8 cellular contexts compared by ENCODE assay signal in genomic region chr17:74192950-74193781, GRCh38.
DNase-seq lines count a peak whose midpoint lies in the region; TF ChIP-seq lines count a peak whose summit lies in the region.

No MANE protein-coding gene starts in this region.

- TF ChIP-seq CTCF in NB4 (IDR thresholded peaks at IDR 0.05; ENCODE audit: low read depth, low read length) (no peak), WERI-Rb-1 (IDR thresholded peaks at IDR 0.05; ENCODE audit: low read depth, low read length) (no peak)

- H3K27ac ChIP-seq in WERI-Rb-1 = peak overlapping the region; percentile 75

- DNase-seq in D341Med (ENCODE audit: low spot score) = peak; percentile 84
- DNase-seq in NB4 (ENCODE audit: low read depth) = peak; percentile 47
- peak; percentile 97 for DNase-seq in WERI-Rb-1
- DNase-seq in midbrain (lab: John Stamatoyannopoulos, UW) = peak; percentile 23
- DNase-seq in activated effector memory CD4-positive, alpha-beta T cell treated with Interleukin-2 at 50 U/mL for 16 hours = no peak
- no peak for DNase-seq in activated CD4-positive, alpha-beta T cell treated with anti-CD3 and anti-CD28 coated beads, Interleukin-2, amount 50 U/mL, for 1 hour
- DNase-seq in T-helper 9 cell = no peak
- DNase-seq in activated CD8-positive, alpha-beta memory T cell treated with anti-CD3 and anti-CD28 coated beads, Interleukin-2, amount 50 U/mL, for 48 hours = no peak

- H3K9me3 ChIP-seq in WERI-Rb-1 (ENCODE audit: severe bottlenecking) = no peaks in the 10 kb centered on the region

- no peak overlapping the region for H3K4me3 ChIP-seq in NB4 (ENCODE audit: low read depth, low read length)
- no peak overlapping the region; the same call in 1 of the 2 replicates for H3K4me3 ChIP-seq in WERI-Rb-1 (ENCODE audit: low read depth, low read length)

- H3K27me3 ChIP-seq in WERI-Rb-1 (ENCODE audit: insufficient read depth, low read depth, severe bottlenecking) = no peaks in the 10 kb centered on the region

- TF ChIP-seq POLR2A in NB4 (IDR thresholded peaks at IDR 0.05; ENCODE audit: extremely low read depth, insufficient read length) = no peak

- no peaks in the 10 kb centered on the region for H3K36me3 ChIP-seq in WERI-Rb-1

Comparison
In these comparisons a context has a peak if more than half of its experiments do, and no peak if none do; other contexts are left out.
1. DNase-seq: peak in D341Med (single experiment), NB4 (single experiment), WERI-Rb-1 (single experiment) and midbrain (single experiment); none in activated effector memory CD4-positive, alpha-beta T cell treated with Interleukin-2 at 50 U/mL for 16 hours (single experiment), activated CD4-positive, alpha-beta T cell treated with anti-CD3 and anti-CD28 coated beads, Interleukin-2, amount 50 U/mL, for 1 hour (single experiment), T-helper 9 cell (single experiment) and activated CD8-positive, alpha-beta memory T cell treated with anti-CD3 and anti-CD28 coated beads, Interleukin-2, amount 50 U/mL, for 48 hours (single experiment).